10 cellular contexts compared by ENCODE assay signal in genomic region chr2:46909771-46910419, GRCh38. TPM values are rescaled to one million over a fixed set of nuclear protein-coding genes. Genes with fewer than 3 reads are reported as not detected.
DNase-seq lines count a peak whose midpoint lies in the region; ATAC-seq, FAIRE-seq and TF ChIP-seq lines count a peak whose summit lies in the region.
"Had no signal": no experiment of that assay in that cellular context is flagged by ENCODE, and none has a peak within 500 bp of the region (broad histone marks: within the 10 kb centered on the region; RNA-seq: fewer than 3 reads in every experiment).

No MANE protein-coding gene starts in this region.

- H3K79me2 ChIP-seq in K562 (ENCODE audit: control insufficient read depth, insufficient read depth, low read length) (peaks cover 59% of the 10 kb centered on the region), neural progenitor cell (ENCODE audit: low read depth) (peaks cover 45% of the 10 kb centered on the region), OCI-LY7 (ENCODE audit: insufficient read depth, low read depth, low read length) (peaks cover 37% of the 10 kb centered on the region)

- peaks cover 29% of the 10 kb centered on the region for H3K4me1 Mint-ChIP-seq in neural progenitor cell

- no peak for TF ChIP-seq CTCF in K562 (IDR thresholded peaks at IDR 0.05 in 2 of 3, conservative IDR thresholded peaks at IDR 0.05 in 1 of 3; ENCODE audit: insufficient read depth in 2 of 3, low read depth in 1 of 3, low read length in 3 of 3)
- TF ChIP-seq CTCF in neural progenitor cell (IDR thresholded peaks at IDR 0.05) = no peak
- TF ChIP-seq CTCF in OCI-LY7 (conservative IDR thresholded peaks at IDR 0.05; ENCODE audit: low read length) = no peak

- peak; percentile 52 for DNase-seq in GM12892 (ENCODE audit: insufficient read length)
- DNase-seq in LoVo (ENCODE audit: low spot score) = peak; percentile 86
- no peak for DNase-seq in K562 (ENCODE audit: extremely low read depth in 1 of 4, low spot score in 3 of 4)
- DNase-seq in neural progenitor cell (ENCODE audit: low spot score) = no peak
- no peak for DNase-seq in NCI-H1048 (lab: John Stamatoyannopoulos, UW)
- DNase-seq in NCI-H1694 (lab: John Stamatoyannopoulos, UW) = no peak
- no peak for DNase-seq in OCI-LY7 (ENCODE audit: low spot score)

- TF ChIP-seq POLR2A in GM12892 (IDR thresholded peaks at IDR 0.05; ENCODE audit: low read depth, low read length) = no peak
- TF ChIP-seq POLR2A in K562 (conservative IDR thresholded peaks at IDR 0.05) = no peak

- H3K9me2 ChIP-seq in OCI-LY7 (ENCODE audit: insufficient read depth, low read length) = no peaks in the 10 kb centered on the region

- H3F3A ChIP-seq in neural progenitor cell (ENCODE audit: low read depth) = no peaks in the 10 kb centered on the region

- H3K9me3 Mint-ChIP-seq in neural progenitor cell = no peaks in the 10 kb centered on the region

- H2AFZ ChIP-seq in K562 (ENCODE audit: low read depth, low read length) (no peak overlapping the region), neural progenitor cell (replicated peaks) (no peak overlapping the region), OCI-LY7 (ENCODE audit: low read length) (no peak overlapping the region)

- in situ Hi-C loops in K562 (cut with MboI) = loop anchor here (10.0 kb wide), 1 partner anchor 415 kb away; no protein-coding TSS in a partner anchor

- FAIRE-seq in GM12892 (lab: Jason Lieb, UNC) (no peak), K562 (lab: Jason Lieb, UNC) (no peak)

- H3K27me3 ChIP-seq in K562 (ENCODE audit: control insufficient read depth in 2 of 2, insufficient read depth in 2 of 2, low read length in 2 of 2) (no peaks in the 10 kb centered on the region), neural progenitor cell (no peaks in the 10 kb centered on the region)
- H3K27me3 ChIP-seq: neutrophil had no signal

- BruUV-seq in K562 (replicated peaks; lab: Mats Ljungman, UMichigan) = no TSS peak
- no TSS peak for BruUV-seq in OCI-LY7 (replicated peaks; lab: Mats Ljungman, UMichigan)

- H3K27ac ChIP-seq in K562 (ENCODE audit: extremely low read depth, low read depth, low read length) (no peak overlapping the region), neural progenitor cell (no peak overlapping the region), OCI-LY7 (ENCODE audit: low read depth, low read length, poor library complexity, severe bottlenecking) (no peak overlapping the region)
- H3K27ac ChIP-seq: neutrophil, SK-N-MC had no signal

- CTCF ChIA-PET in K562 (lab: Yijun Ruan, JAX; ENCODE audit: low intra/inter-chr PET ratio) (no interaction called here), OCI-LY7 (lab: Charles Lee; ENCODE audit: unreplicated experiment) (no interaction called here)

- intact Hi-C loops in K562 (cut with micrococcal nuclease) = loop anchor here (10.0 kb wide), 1 partner anchor 415 kb away; no protein-coding TSS in a partner anchor
- intact Hi-C loops in OCI-LY7 (cut with micrococcal nuclease; ENCODE audit: unreplicated experiment) = no loop called here

- H3K4me3 ChIP-seq in K562 (no peak overlapping the region), neural progenitor cell (no peak overlapping the region), OCI-LY7 (ENCODE audit: low read depth, low read length, poor library complexity, severe bottlenecking) (no peak overlapping the region)
- H3K4me3 ChIP-seq: SK-N-MC had no signal

- H3K27ac Mint-ChIP-seq in neural progenitor cell = peak overlapping the region; percentile 21

- no peak overlapping the region for H3K4me2 ChIP-seq in K562 (ENCODE audit: insufficient read depth, low read length)
- H3K4me2 ChIP-seq in neural progenitor cell = no peak overlapping the region
- no peak overlapping the region for H3K4me2 ChIP-seq in OCI-LY7 (ENCODE audit: low read length)

- WGBS in K562 (ENCODE audit: insufficient coverage, low coverage, missing lambda C conversion rate) = 95% methylated on average over 6 of the region's 6 CpGs

- H3K4me1 ChIP-seq in K562 (replicated peaks in 1 of 2; ENCODE audit: control insufficient read depth in 2 of 2, insufficient read depth in 2 of 2, low read length in 2 of 2) = peaks cover 9 to 15% of the 10 kb centered on the region in 2 experiments; a peak in 4 of 5 replicates
- peaks cover 6% of the 10 kb centered on the region for H3K4me1 ChIP-seq in neural progenitor cell
- H3K4me1 ChIP-seq in OCI-LY7 (ENCODE audit: insufficient read depth, low read length, poor library complexity, severe bottlenecking) = peaks cover 16% of the 10 kb centered on the region

- H3K4me3 Mint-ChIP-seq in neural progenitor cell = no peak overlapping the region

- POLR2A ChIA-PET in K562 (lab: Yijun Ruan, JAX) = interaction anchor here (0.6 kb wide), 1 partner anchor 300 kb away, joined by 3 read pairs; no protein-coding TSS in a partner anchor
- POLR2A ChIA-PET in OCI-LY7 (lab: Charles Lee) = no interaction called here

- no peak for TF ChIP-seq EP300 in K562 (IDR thresholded peaks at IDR 0.05; ENCODE audit: low read length)

- peak overlapping the region in 1 of 2 experiments; percentile 0; a peak in 1 of 4 replicates for H3K9ac ChIP-seq in K562 (ENCODE audit: insufficient read depth in 1 of 2, low read depth in 2 of 2, low read length in 2 of 2)
- peak overlapping the region; percentile 32 for H3K9ac ChIP-seq in neural progenitor cell

- peaks cover 2% of the 10 kb centered on the region for H3K27me3 Mint-ChIP-seq in neural progenitor cell (ENCODE audit: insufficient read depth, low read depth)

- no peaks in the 10 kb centered on the region for H3K9me1 ChIP-seq in K562 (ENCODE audit: control insufficient read depth, insufficient read depth, low read length)

- H4K20me1 ChIP-seq in K562 (replicated peaks; ENCODE audit: control insufficient read depth, insufficient read depth, low read length) (peaks cover 17% of the 10 kb centered on the region; the same call in 1 of the 2 replicates), neural progenitor cell (ENCODE audit: low read depth) (peaks cover 34% of the 10 kb centered on the region), OCI-LY7 (ENCODE audit: insufficient read depth, low read length) (peaks cover 5% of the 10 kb centered on the region; the same call in 1 of the 2 replicates)

- no peaks in the 10 kb centered on the region for H3K9me3 ChIP-seq in K562 (replicated peaks; ENCODE audit: control insufficient read depth, insufficient read depth, low read depth, low read length)
- H3K9me3 ChIP-seq in neural progenitor cell (ENCODE audit: low read depth) = no peaks in the 10 kb centered on the region
- H3K9me3 ChIP-seq in OCI-LY7 (ENCODE audit: low read length) = no peaks in the 10 kb centered on the region
- H3K9me3 ChIP-seq: neutrophil had no signal

- peaks cover 80% of the 10 kb centered on the region for H3K36me3 ChIP-seq in K562 (ENCODE audit: control insufficient read depth, insufficient read depth, low read length)
- H3K36me3 ChIP-seq in neural progenitor cell = no peaks in the 10 kb centered on the region
- peaks cover 81% of the 10 kb centered on the region for H3K36me3 ChIP-seq in OCI-LY7 (ENCODE audit: insufficient read depth, low read length)

- ATAC-seq in GM21576 (IDR thresholded peaks at IDR 0.05; ENCODE audit: unreplicated experiment) (peak; percentile 82), K562 (no peak)

- no peak for TF ChIP-seq RAD21 in K562 (CRISPR knock-in tag; conservative IDR thresholded peaks at IDR 0.05 in 1 of 2, IDR thresholded peaks at IDR 0.05 in 1 of 2)

- H3K36me3 Mint-ChIP-seq in neural progenitor cell = peaks cover 41% of the 10 kb centered on the region

RNA-seq across cellular contexts. Expression of gene MCFD2, which starts 5.7 kb away (rescaled TPM):
- 20.6 TPM for polyA plus RNA-seq in GM12892 (2012; ENCODE audit: missing spikeins)
- 97.6 and 157 TPM in 2 replicates for total RNA-seq in K562 (2011; cell fraction: chromatin; rRNA removed; ENCODE audit: low replicate concordance)
- 127 and 128 TPM in 2 replicates for total RNA-seq in K562 (2011; cell fraction: nucleolus; rRNA removed)
- 152 and 201 TPM in 2 replicates for total RNA-seq in K562 (2011; cell fraction: nucleoplasm; rRNA removed)
- total RNA-seq in K562 (2014; rRNA removed) = 78.6 and 82.9 TPM in 2 replicates
- 99.4 and 117 TPM in 2 replicates for total RNA-seq in K562 (2014; rRNA removed; fragmentation: Illumina TruSeq; extraction: Trizol)
- total RNA-seq in K562 (2015; rRNA removed; fragmentation: Illumina TruSeq; extraction: Trizol) = 95.8 and 100 TPM in 2 replicates
- 115 and 125 TPM in 2 replicates for total RNA-seq in K562 (2021)
- 165 and 201 TPM in 2 replicates for polyA plus RNA-seq in K562 (2011; rRNA removed)
- polyA plus RNA-seq in K562 (2011; cell fraction: cytosol; rRNA removed) = 73.3 and 94.0 TPM in 2 replicates
- polyA plus RNA-seq in K562 (2011; cell fraction: nucleus; rRNA removed) = 44.7 and 52.8 TPM in 2 replicates
- polyA plus RNA-seq in K562 (2012) = 122 and 156 TPM in 2 replicates
- 110 and 123 TPM in 2 replicates for polyA plus RNA-seq in K562 (2014; fragmentation: Illumina TruSeq; extraction: Trizol)
- polyA plus RNA-seq in K562 (2014; fragmentation: Nextera tagmentation; extraction: Ambion mirVana) = 100 to 1,000 TPM; 217 to 237 TPM
- 94.0 and 99.3 TPM in 2 replicates for polyA plus RNA-seq in K562 (2014; rRNA removed)
- 227 and 238 TPM in 2 replicates for polyA minus RNA-seq in K562 (2011; rRNA and poly(A)+ RNA removed)
- 45.9 and 53.0 TPM in 2 replicates for polyA minus RNA-seq in K562 (2011; cell fraction: cytosol; rRNA and poly(A)+ RNA removed)
- 34.2 and 54.3 TPM in 2 replicates for polyA minus RNA-seq in K562 (2011; cell fraction: nucleus; rRNA and poly(A)+ RNA removed)
- 90.1 and 111 TPM in 2 replicates for total RNA-seq in neural progenitor cell (ENCODE audit: low replicate concordance)
- 55.7 and 64.2 TPM in 2 replicates for total RNA-seq in OCI-LY7 (2014; rRNA removed; shearing (Covaris generic))
- total RNA-seq in OCI-LY7 (2022) = 72.5 and 75.2 TPM in 2 replicates

RNA-seq across cellular contexts. Expression of gene TTC7A, which starts 31.1 kb away (rescaled TPM):
- 16.0 TPM for polyA plus RNA-seq in GM12892 (2012; ENCODE audit: missing spikeins)
- 30.2 and 61.4 TPM in 2 replicates for total RNA-seq in K562 (2011; cell fraction: chromatin; rRNA removed; ENCODE audit: low replicate concordance)
- total RNA-seq in K562 (2011; cell fraction: nucleolus; rRNA removed) = 25.0 and 33.5 TPM in 2 replicates
- 22.7 and 28.2 TPM in 2 replicates for total RNA-seq in K562 (2011; cell fraction: nucleoplasm; rRNA removed)
- total RNA-seq in K562 (2014; rRNA removed) = 9.3 and 10.9 TPM in 2 replicates
- total RNA-seq in K562 (2014; rRNA removed; fragmentation: Illumina TruSeq; extraction: Trizol) = 4.2 and 4.8 TPM in 2 replicates
- 5.8 and 5.9 TPM in 2 replicates for total RNA-seq in K562 (2015; rRNA removed; fragmentation: Illumina TruSeq; extraction: Trizol)
- total RNA-seq in K562 (2021) = 14.5 and 15.0 TPM in 2 replicates
- 7.1 and 9.3 TPM in 2 replicates for polyA plus RNA-seq in K562 (2011; rRNA removed)
- 5.9 and 9.1 TPM in 2 replicates for polyA plus RNA-seq in K562 (2011; cell fraction: cytosol; rRNA removed)
- 26.0 and 36.1 TPM in 2 replicates for polyA plus RNA-seq in K562 (2011; cell fraction: nucleus; rRNA removed)
- 10.1 and 12.3 TPM in 2 replicates for polyA plus RNA-seq in K562 (2012)
- 7.7 and 8.8 TPM in 2 replicates for polyA plus RNA-seq in K562 (2014; fragmentation: Illumina TruSeq; extraction: Trizol)
- under 1 TPM; 0.68 to 0.70 TPM for polyA plus RNA-seq in K562 (2014; fragmentation: Nextera tagmentation; extraction: Ambion mirVana)
- polyA plus RNA-seq in K562 (2014; rRNA removed) = 6.8 and 7.7 TPM in 2 replicates
- polyA minus RNA-seq in K562 (2011; rRNA and poly(A)+ RNA removed) = 7.8 and 7.9 TPM in 2 replicates
- 5.4 and 8.4 TPM in 2 replicates for polyA minus RNA-seq in K562 (2011; cell fraction: cytosol; rRNA and poly(A)+ RNA removed)
- polyA minus RNA-seq in K562 (2011; cell fraction: nucleus; rRNA and poly(A)+ RNA removed) = 16.6 and 18.9 TPM in 2 replicates
- total RNA-seq in neural progenitor cell (ENCODE audit: low replicate concordance) = 15.5 and 16.5 TPM in 2 replicates
- 51.9 and 64.1 TPM in 2 replicates for total RNA-seq in OCI-LY7 (2014; rRNA removed; shearing (Covaris generic))
- total RNA-seq in OCI-LY7 (2022) = 75.1 and 76.2 TPM in 2 replicates

Comparison
In these comparisons a context has a peak if more than half of its experiments do, and no peak if none do; other contexts are left out.
1. DNase-seq: peak in GM12892 (single experiment) and LoVo (single experiment); none in K562 (0 of 4), neural progenitor cell (single experiment), NCI-H1048 (single experiment), NCI-H1694 (single experiment) and OCI-LY7 (single experiment).